ENCODE assay signal across 8 cellular contexts in the genomic region with DNA sequence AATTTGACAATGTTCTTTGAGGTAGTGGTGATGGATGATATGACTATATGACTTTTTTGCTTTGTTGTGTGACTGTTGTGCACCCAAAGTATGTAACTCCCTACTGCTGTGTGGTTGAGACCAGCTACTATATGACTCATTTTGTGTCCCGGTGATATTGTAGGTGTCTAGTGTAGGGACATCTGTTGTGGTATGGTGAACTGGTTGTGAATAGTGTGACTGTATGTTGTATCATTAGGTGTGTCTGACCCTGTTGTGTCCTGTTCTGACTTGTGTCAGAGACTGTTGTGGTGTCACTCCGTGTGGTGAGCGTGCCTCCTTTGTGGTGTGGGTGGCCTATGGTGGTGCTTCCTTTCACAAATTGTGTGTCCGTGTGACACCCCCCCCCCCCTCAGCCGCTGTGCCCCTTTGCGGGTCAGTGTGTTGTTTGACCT. TPM values are rescaled to one million over a fixed set of nuclear protein-coding genes. Genes with fewer than 3 reads are reported as not detected.
DNase-seq lines count a peak whose midpoint lies in the region; ATAC-seq, FAIRE-seq and TF ChIP-seq lines count a peak whose summit lies in the region.

No MANE protein-coding gene starts in this region.

- H3K4me2 ChIP-seq in H1 (ENCODE audit: insufficient read depth in 1 of 2, low read depth in 2 of 2, low read length in 2 of 2) = peak overlapping the region; percentile 66 to 87

- peak; percentile 24 for ATAC-seq in GM18508 (IDR thresholded peaks at IDR 0.05; ENCODE audit: insufficient read depth, unreplicated experiment)

- H2AFZ ChIP-seq in H1 (ENCODE audit: low read length) = no peak overlapping the region

- no peak for TF ChIP-seq RAD21 in H1 (IDR thresholded peaks at IDR 0.05 in 1 of 2, conservative IDR thresholded peaks at IDR 0.05 in 1 of 2; ENCODE audit: low read depth in 2 of 2, low read length in 2 of 2)

- H3K9me3 Mint-ChIP-seq in nephron progenitor cell = no peaks in the 10 kb centered on the region

- H3K9me3 ChIP-seq in Peyer's patch = no peaks in the 10 kb centered on the region
- no peaks in the 10 kb centered on the region for H3K9me3 ChIP-seq in H1 (ENCODE audit: insufficient read depth in 2 of 2, low read depth in 1 of 2, low read length in 1 of 2)

- no peak overlapping the region for H3K23ac ChIP-seq in H1 (ENCODE audit: insufficient read length)

- H3K36me3 ChIP-seq in Peyer's patch = no peaks in the 10 kb centered on the region
- H3K36me3 ChIP-seq in H1 (ENCODE audit: control insufficient read depth in 2 of 4, insufficient read depth in 4 of 4, low read length in 3 of 4) = no peaks in the 10 kb centered on the region

- peak overlapping the region; percentile 54 for H3K56ac ChIP-seq in H1 (replicated peaks; ENCODE audit: insufficient read length, low read depth, low read length)

- H3K4ac ChIP-seq in H1 (replicated peaks; ENCODE audit: insufficient read length, low read depth, low read length) = peak overlapping the region; percentile 96

- H2AK5ac ChIP-seq in H1 (ENCODE audit: low read depth, low read length) = peak overlapping the region; percentile 100

- FAIRE-seq in H1 (lab: Jason Lieb, UNC) = no peak

- peak overlapping the region; percentile 45 for H4K5ac ChIP-seq in H1 (ENCODE audit: insufficient read length, low read depth, low read length)

- H2BK12ac ChIP-seq in H1 (ENCODE audit: low read depth, low read length) = peak overlapping the region; percentile 99

- DNase-seq in AG08395 (ENCODE audit: low spot score) = peak; percentile 32
- no peak for DNase-seq in Peyer's patch
- DNase-seq in H1 (ENCODE audit: low read depth in 1 of 2, low spot score in 2 of 2) = no peak
- no peak for DNase-seq in nephron progenitor cell
- no peak for DNase-seq in NCI-H2029 treated with DMSO at 0.1 percent for 48 hours (lab: John Stamatoyannopoulos, UW)
- no peak for DNase-seq in middle frontal gyrus (ENCODE audit: extremely low spot score, low spot score)
- no peak for DNase-seq in Ammon's horn (ENCODE audit: low spot score)

- 28% methylated on average over 3 of the region's 6 CpGs; no CpG with 5 or more reads in 1 of the 2 experiments for WGBS in H1 (ENCODE audit: extremely low coverage in 1 of 2, insufficient coverage in 1 of 2, insufficient read length in 1 of 2, insufficient replicate concordance in 2 of 2, low coverage in 1 of 2, low lambda C conversion rate in 2 of 2, missing lambda C conversion rate in 1 of 2), 2 experiments

- POLR2A ChIA-PET in H1 (lab: Charles Lee; ENCODE audit: partially characterized antibody) = interaction anchor here (1.3 to 9.8 kb wide), 9 partner anchors 13 to 122 kb away, joined by 3 to 212 read pairs (median 5); partner anchors contain the start of gene CXXC5

- H3K27ac Mint-ChIP-seq in nephron progenitor cell = no peak overlapping the region

- H2BK120ac ChIP-seq in H1 (replicated peaks; ENCODE audit: low read depth, low read length) = peak overlapping the region; percentile 87

- peaks cover 87% of the 10 kb centered on the region for H3K4me1 Mint-ChIP-seq in nephron progenitor cell

- H3K14ac ChIP-seq in H1 (ENCODE audit: insufficient read length) = no peak overlapping the region

- TF ChIP-seq CTCF in Peyer's patch (IDR thresholded peaks at IDR 0.05) (no peak), H1 (IDR thresholded peaks at IDR 0.05; ENCODE audit: control extremely low read depth in 1 of 3, insufficient read depth in 1 of 3, low read depth in 1 of 3, low read length in 3 of 3) (no peak), nephron progenitor cell (IDR thresholded peaks at IDR 0.05) (no peak)

- peaks cover 6% of the 10 kb centered on the region for H3K23me2 ChIP-seq in H1 (ENCODE audit: low read depth, low read length)

- TF ChIP-seq POLR2A in Peyer's patch (IDR thresholded peaks at IDR 0.05) (no peak), H1 (IDR thresholded peaks at IDR 0.05; ENCODE audit: control extremely low read depth in 1 of 2, low read depth in 2 of 2, low read length in 2 of 2) (no peak)

- H3K4me3 ChIP-seq in Peyer's patch (peak overlapping the region; percentile 39 to 68 (median 54)), H1 (ENCODE audit: extremely low read depth in 1 of 4, insufficient read depth in 2 of 4, low read depth in 3 of 4, low read length in 4 of 4) (peak overlapping the region in 2 of 4 experiments; percentile 36 to 66; a peak in 6 of 8 replicates)

- peak overlapping the region in 2 of 4 experiments; percentile 36 to 51; a peak in 1 of 7 replicates for H3K9ac ChIP-seq in H1 (replicated peaks in 1 of 4; ENCODE audit: extremely low read depth in 1 of 4, low read depth in 3 of 4, low read length in 3 of 4)

- peaks cover 0 to 15% of the 10 kb centered on the region in 2 experiments for H4K20me1 ChIP-seq in H1 (replicated peaks in 1 of 2; ENCODE audit: control insufficient read depth in 1 of 2, insufficient read depth in 2 of 2, low read length in 2 of 2)

- peak overlapping the region; percentile 95; the same call in 1 of the 2 replicates for H2BK5ac ChIP-seq in H1 (ENCODE audit: low read depth, low read length)

- CTCF ChIA-PET in H1 (lab: Charles Lee; ENCODE audit: partially characterized antibody) = interaction anchor here (1.3 to 20.3 kb wide), 17 partner anchors 12 to 226 kb away, joined by 3 to 385 read pairs (median 43); partner anchors contain the start of gene CXXC5

- no peaks in the 10 kb centered on the region for H3K27me3 ChIP-seq in Peyer's patch
- no peaks in the 10 kb centered on the region; a peak in 1 of 7 replicates for H3K27me3 ChIP-seq in H1 (replicated peaks in 1 of 4; ENCODE audit: control insufficient read depth in 3 of 4, extremely low read depth in 1 of 4, insufficient read depth in 3 of 4, low read length in 3 of 4)

- H4K8ac ChIP-seq in H1 (ENCODE audit: extremely low read depth, insufficient read depth, low read length) = no peak overlapping the region

- peak overlapping the region; percentile 90; the same call in 1 of the 2 replicates for H2BK20ac ChIP-seq in H1 (ENCODE audit: low read length)

- H3K27ac ChIP-seq in Peyer's patch = peak overlapping the region; percentile 83 to 91 (median 88)
- H3K27ac ChIP-seq in H1 (ENCODE audit: low read depth, low read length) = no peak overlapping the region

- H3K4me1 ChIP-seq in Peyer's patch (peaks cover 14 to 44% (median 27%) of the 10 kb centered on the region in 4 donors), H1 (replicated peaks in 1 of 4; ENCODE audit: control insufficient read depth in 3 of 4, insufficient read depth in 4 of 4, low read length in 3 of 4) (peaks cover 29 to 58% (median 43%) of the 10 kb centered on the region in 4 experiments)

- H2BK15ac ChIP-seq in H1 (ENCODE audit: low read length) = peak overlapping the region; percentile 88

- no peak for TF ChIP-seq EP300 in H1 (IDR thresholded peaks at IDR 0.05; ENCODE audit: borderline replicate concordance in 1 of 2, low read depth in 2 of 2, low read length in 2 of 2)

- no peaks in the 10 kb centered on the region for H3K36me3 Mint-ChIP-seq in nephron progenitor cell (ENCODE audit: low read depth)

- H3K79me2 ChIP-seq in H1 (ENCODE audit: control insufficient read depth in 1 of 2, insufficient read depth in 2 of 2, low read length in 2 of 2) = peaks cover 0 to 4% of the 10 kb centered on the region in 2 experiments; a peak in 1 of 4 replicates

- no peaks in the 10 kb centered on the region for H3K27me3 Mint-ChIP-seq in nephron progenitor cell (ENCODE audit: low read depth, poor library complexity)

- H3K79me1 ChIP-seq in H1 (ENCODE audit: low read depth, low read length) = no peaks in the 10 kb centered on the region; the same call in 1 of the 2 replicates

- H4K91ac ChIP-seq in H1 (replicated peaks; ENCODE audit: insufficient read length, low read length) = peak overlapping the region; percentile 98

- peak overlapping the region; percentile 41; the same call in 1 of the 2 replicates for H3K18ac ChIP-seq in H1 (ENCODE audit: extremely low read depth, low read length)

- H3K4me3 Mint-ChIP-seq in nephron progenitor cell = peak overlapping the region; percentile 72

TF ChIP-seq in H1, 55 proteins besides CTCF, POLR2A, EP300 and RAD21 (continues in another document):
- TF ChIP-seq SIX5 (IDR thresholded peaks at IDR 0.05; ENCODE audit: low read depth, low read length) (no peak), POU5F1 (IDR thresholded peaks at IDR 0.05; ENCODE audit: low read depth, low read length) (no peak), KDM5A (IDR thresholded peaks at IDR 0.05; ENCODE audit: low read length) (no peak), CHD1 (IDR thresholded peaks at IDR 0.05; ENCODE audit: low read depth, low read length) (no peak), EZH2 (IDR thresholded peaks at IDR 0.05; ENCODE audit: low read depth, low read length, severe bottlenecking) (no peak), NANOG (IDR thresholded peaks at IDR 0.05; ENCODE audit: insufficient read depth, low read depth, low read length, poor library complexity, severe bottlenecking) (no peak), SP1 (IDR thresholded peaks at IDR 0.05; ENCODE audit: low read depth, low read length) (no peak), NRF1 (IDR thresholded peaks at IDR 0.05; ENCODE audit: low read depth, low read length) (no peak), SAP30 (IDR thresholded peaks at IDR 0.05; ENCODE audit: insufficient read depth, insufficient replicate concordance, low read length) (no peak), CBX8 (IDR thresholded peaks at IDR 0.05; ENCODE audit: borderline replicate concordance, low read depth, low read length) (no peak), FOSL1 (IDR thresholded peaks at IDR 0.05; ENCODE audit: insufficient read depth, low read depth, low read length) (no peak), CREB1 (IDR thresholded peaks at IDR 0.05) (no peak), TAF1 (IDR thresholded peaks at IDR 0.05; ENCODE audit: low read depth, low read length) (no peak), RBBP5 (IDR thresholded peaks at IDR 0.05; ENCODE audit: borderline replicate concordance, low read depth, low read length) (no peak)
- TF ChIP-seq, protein P1, sequence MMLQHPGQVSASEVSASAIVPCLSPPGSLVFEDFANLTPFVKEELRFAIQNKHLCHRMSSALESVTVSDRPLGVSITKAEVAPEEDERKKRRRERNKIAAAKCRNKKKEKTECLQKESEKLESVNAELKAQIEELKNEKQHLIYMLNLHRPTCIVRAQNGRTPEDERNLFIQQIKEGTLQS (IDR thresholded peaks at IDR 0.05; ENCODE audit: insufficient read depth, low read depth, low read length) = no peak

RNA-seq across cellular contexts. Expression of gene CXXC5, which starts 11.2 kb away (rescaled TPM):
- total RNA-seq in Peyer's patch = 10 to 100 TPM; 21.7 to 49.5 (median 30.9) TPM
- total RNA-seq in H1 (2021; fragmentation: NEBNext Ultra II Directional; extraction: Animal tissue kit (Norgen Biotek cat#: 25700)) = 74.0 and 78.3 TPM in 2 replicates
- polyA plus RNA-seq in H1 (2011; rRNA removed) = 61.4 and 83.5 TPM in 2 replicates
- polyA plus RNA-seq in H1 (2011; cell fraction: cytosol; rRNA removed) = 68.8 TPM
- polyA plus RNA-seq in H1 (2011; cell fraction: nucleus; rRNA removed) = 52.7 TPM
- 35.6 to 47.4 TPM (median 43.3 TPM) in 4 replicates for polyA plus RNA-seq in H1 (2012, experiment 1 of 2)
- 56.6 TPM for polyA plus RNA-seq in H1 (2012, experiment 2 of 2)
- polyA plus RNA-seq in H1 (2013, experiment 1 of 2) = 62.3 TPM
- polyA plus RNA-seq in H1 (2013, experiment 2 of 2) = 67.3 TPM
- 25.6 and 39.8 TPM in 2 replicates for polyA minus RNA-seq in H1 (2011; rRNA and poly(A)+ RNA removed)
- polyA minus RNA-seq in H1 (2011; cell fraction: cytosol; rRNA and poly(A)+ RNA removed) = 50.7 TPM
- 39.2 TPM for polyA minus RNA-seq in H1 (2011; cell fraction: nucleus; rRNA and poly(A)+ RNA removed)
